17 cellular contexts compared by ENCODE assay signal in the genomic region with DNA sequence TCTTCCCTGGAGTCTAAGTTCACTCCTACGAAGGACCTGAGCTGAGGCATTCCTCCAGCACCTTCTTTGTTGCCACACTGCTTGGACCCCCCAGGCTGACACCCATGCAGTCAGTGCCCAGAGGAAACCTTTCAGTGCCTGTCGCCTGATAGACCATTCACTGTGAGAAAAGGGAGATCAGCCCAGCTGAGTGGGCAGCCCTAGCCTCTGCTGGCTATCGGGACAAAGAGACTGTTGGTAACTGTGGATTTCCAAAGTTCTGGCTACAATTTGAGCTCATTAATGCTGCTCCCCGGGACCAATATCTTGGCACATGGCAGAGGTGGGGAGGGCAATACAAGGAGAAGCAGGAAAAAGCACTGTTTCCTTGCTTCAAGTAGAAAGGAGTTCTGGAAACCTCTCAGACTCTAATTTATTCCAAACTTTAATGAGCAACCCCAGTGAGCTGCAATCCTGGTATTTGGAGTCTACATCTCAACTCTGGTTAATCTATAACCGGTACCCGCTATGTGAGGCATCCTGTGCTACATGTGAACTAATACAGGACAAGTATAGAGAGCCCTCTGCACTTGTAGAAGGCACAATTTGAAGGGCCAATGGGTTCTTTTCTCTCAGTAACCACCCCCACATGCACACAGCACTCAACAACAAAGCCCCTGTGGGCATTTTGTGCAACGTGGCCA.
"Had no signal": no experiment of that assay in that cellular context is flagged by ENCODE, and none has a peak within 500 bp of the region (broad histone marks: within the 10 kb centered on the region; RNA-seq: fewer than 3 reads in every experiment).

No MANE protein-coding gene starts in this region.

- H3K4me2 ChIP-seq: neural progenitor cell had no signal

- ATAC-seq: esophagus mucosa; gastrocnemius medialis; naive thymus-derived CD8-positive, alpha-beta T cell; sciatic nerve; stimulated activated naive B cell treated with anti-CD40 and anti-IgM and Interleukin-4, amounts not matched to agents 10 μg/mL and 1 μg/mL and 100 μg/mL, for 72 hours; stimulated activated naive CD8-positive, alpha-beta T cell treated with anti-CD3 and anti-CD28 coated beads, Interleukin-15, amount 100 ng/mL, for 72 hours had no signal

- H3K4me1 ChIP-seq: pancreas, transverse colon had no signal

- H3K4me3 ChIP-seq: coronary artery, gastrocnemius medialis, heart right ventricle, neural progenitor cell, pancreas, skin epidermis, thoracic aorta, transverse colon had no signal

- H3K36me3 ChIP-seq: gastrocnemius medialis, heart right ventricle, neural progenitor cell, pancreas, thoracic aorta, transverse colon had no signal

- H3K27me3 ChIP-seq: gastrocnemius medialis, neural progenitor cell, pancreas, transverse colon had no signal

- H3K27ac ChIP-seq: coronary artery, neural progenitor cell, pancreas, skin epidermis, transverse colon had no signal

- H3K9ac ChIP-seq: neural progenitor cell had no signal

- H3K9me3 ChIP-seq: gastrocnemius medialis, heart right ventricle, pancreas, thoracic aorta, transverse colon had no signal

- H2AFZ ChIP-seq: neural progenitor cell had no signal

- DNase-seq: effector memory CD4-positive, alpha-beta T cell; gastrocnemius medialis; heart right ventricle; naive thymus-derived CD8-positive, alpha-beta T cell; occipital lobe; pancreas; stimulated activated CD4-positive, alpha-beta T cell treated with anti-CD3 and anti-CD28 coated beads, Interleukin-2, amount 100 ng/mL, for 24 hours; stimulated activated CD4-positive, alpha-beta T cell treated with anti-CD3 and anti-CD28 coated beads, Interleukin-4, amount 100 ng/mL, for 4 hours; stimulated activated naive B cell treated with anti-CD40 and anti-IgM and Interleukin-4, amounts not matched to agents 10 μg/mL and 1 μg/mL and 100 μg/mL, for 72 hours; stimulated activated naive CD8-positive, alpha-beta T cell treated with anti-CD3 and anti-CD28 coated beads, Interleukin-15, amount 100 ng/mL, for 72 hours; transverse colon had no signal
